Comparison of ENCODE assay signal across 17 cellular contexts in the genomic region with DNA sequence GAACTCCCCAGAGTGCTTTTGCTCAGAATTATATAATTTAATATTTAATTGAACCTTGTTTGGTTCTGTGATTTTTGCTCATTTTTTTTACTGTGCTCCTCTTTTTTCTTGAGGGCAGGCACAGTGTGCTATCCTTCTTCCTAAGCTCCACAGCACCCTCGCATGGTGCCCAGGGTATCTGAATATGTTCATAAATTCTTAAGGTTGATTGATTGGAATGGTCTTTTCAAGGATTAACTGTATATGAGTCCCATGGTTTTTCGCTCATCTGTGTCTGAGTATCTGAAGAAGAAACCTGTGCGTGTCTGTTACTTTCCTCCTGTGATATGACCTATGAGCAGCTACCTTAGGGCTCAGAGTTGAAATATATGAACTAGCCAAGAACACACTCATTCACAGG.
DNase-seq lines count a peak whose midpoint lies in the region; ATAC-seq and TF ChIP-seq lines count a peak whose summit lies in the region.
"Had no signal": no experiment of that assay in that cellular context is flagged by ENCODE, and none has a peak within 500 bp of the region (broad histone marks: within the 10 kb centered on the region; RNA-seq: fewer than 3 reads in every experiment).

No MANE protein-coding gene starts in this region.

- TF ChIP-seq CTCF in IMR-90 (conservative IDR thresholded peaks at IDR 0.05; ENCODE audit: low read depth, low read length): 0 out of 2 replicates have a peak, but pooled peaks have one; percentile 9
- no peak for TF ChIP-seq CTCF in fibroblast of pulmonary artery (IDR thresholded peaks at IDR 0.05; ENCODE audit: low read length, missing control alignments)

- TF ChIP-seq POLR2A in IMR-90 (IDR thresholded peaks at IDR 0.05; ENCODE audit: low read depth, low read length): no peak

- TF ChIP-seq RAD21 in IMR-90 (IDR thresholded peaks at IDR 0.05; ENCODE audit: low read length): no peak

- H3K27ac ChIP-seq in IMR-90 (ENCODE audit: insufficient read depth, low read length): no peak overlapping the region
- H3K27ac ChIP-seq: tibial artery had no signal

- no peaks in the 10 kb centered on the region for H3K9me1 ChIP-seq in IMR-90 (ENCODE audit: insufficient read depth, low read length)

- no peaks in the 10 kb centered on the region for H3K9me3 ChIP-seq in IMR-90 (ENCODE audit: control insufficient read depth, insufficient read depth, low read length)
- H3K9me3 ChIP-seq: tibial artery had no signal

- no peaks in the 10 kb centered on the region; the same call in 1 of the 2 replicates for H3K27me3 ChIP-seq in IMR-90 (ENCODE audit: control insufficient read depth, insufficient read depth, low read length)
- H3K27me3 ChIP-seq: tibial artery had no signal

- no peak overlapping the region for H3K4me2 ChIP-seq in IMR-90 (ENCODE audit: low read depth, low read length)

- no peak overlapping the region for H2BK15ac ChIP-seq in IMR-90 (ENCODE audit: low read depth, low read length)

- H4K91ac ChIP-seq in IMR-90 (ENCODE audit: insufficient read depth, low read depth, low read length): no peak overlapping the region

- no peak overlapping the region for H2BK120ac ChIP-seq in IMR-90 (ENCODE audit: low read depth, low read length)

- H4K20me1 ChIP-seq in IMR-90 (ENCODE audit: insufficient read depth, low read length): no peaks in the 10 kb centered on the region

- no peak overlapping the region for H3K56ac ChIP-seq in IMR-90 (ENCODE audit: extremely low read depth, insufficient read depth, low read length)

- no peak overlapping the region for H3K14ac ChIP-seq in IMR-90 (replicated peaks; ENCODE audit: low read depth, low read length)

- WGBS in IMR-90 (ENCODE audit: extremely low coverage in 2 of 2, insufficient read length in 1 of 2), 2 experiments: no CpG with 5 or more reads among the region's 3 CpGs

- no TSS peak for BruUV-seq in IMR-90 (replicated peaks; lab: Mats Ljungman, UMichigan)

- H3K18ac ChIP-seq in IMR-90 (ENCODE audit: low read depth, low read length): no peak overlapping the region

- no peaks in the 10 kb centered on the region for H3K79me1 ChIP-seq in IMR-90 (ENCODE audit: low read depth in 1 of 2, low read length in 2 of 2)

- intact Hi-C loops in IMR-90 (cut with micrococcal nuclease): no loop called here

- H4K5ac ChIP-seq in IMR-90 (ENCODE audit: low read depth, low read length): no peak overlapping the region

- ATAC-seq in IMR-90 (ENCODE audit: low read depth) (no peak), SK-N-SH treated with all-trans-retinoic acid at 6 μM for 48 hours (0 out of 3 replicates have a peak, but pooled peaks have one; percentile 47), GM21526 (IDR thresholded peaks at IDR 0.05; ENCODE audit: low FRiP score, unreplicated experiment) (no peak)
- no peak for ATAC-seq in activated CD4-positive, CD25-positive, alpha-beta regulatory T cell treated with anti-CD3 and anti-CD28 coated beads, Interleukin-2, amount 50 U/mL, for 24 hours
- ATAC-seq: CD8-positive, alpha-beta T cell had no signal

- H3K4me3 ChIP-seq in IMR-90 (ENCODE audit: insufficient read depth, low read depth, low read length): no peak overlapping the region
- H3K4me3 ChIP-seq in fibroblast of pulmonary artery (replicated peaks; ENCODE audit: low read depth, low read length): no peak overlapping the region
- H3K4me3 ChIP-seq: tibial artery had no signal

- H2AFZ ChIP-seq in IMR-90 (replicated peaks; ENCODE audit: low read length, poor library complexity): no peak overlapping the region

- DNase-seq in NCI-H82 (lab: John Stamatoyannopoulos, UW) (peak; percentile 55), NCI-H82 treated with DMSO at 0.1 percent for 48 hours (lab: John Stamatoyannopoulos, UW; ENCODE audit: unreplicated experiment) (no peak), IMR-90 (no peak), fibroblast of pulmonary artery (ENCODE audit: low read depth) (peak; percentile 10)
- no peak for DNase-seq in stimulated activated naive CD4-positive, alpha-beta T cell treated with Interleukin-2 at 50 U/mL for 16 hours (lab: John Stamatoyannopoulos, UW)
- DNase-seq: ACHN; activated CD4-positive, alpha-beta T cell treated with anti-CD3 and anti-CD28 coated beads for 1 hour; CD8-positive, alpha-beta T cell; HCEC 1CT; KG1; NCI-H1694; NCI-H2227 treated with DMSO at 0.1 percent for 48 hours; stimulated activated naive CD4-positive, alpha-beta T cell; tibial artery had no signal

- dilution Hi-C loops in IMR-90 (cut with HindIII; ENCODE audit: low sequenced_read_pairs, unreplicated experiment): no loop called here

- CTCF ChIA-PET in IMR-90 (lab: Yijun Ruan, JAX): interaction anchor here (0.5 to 1.5 kb wide), 2 partner anchors 9 to 909 kb away, joined by 3 to 7 read pairs; no protein-coding TSS in a partner anchor

- H2AK9ac ChIP-seq in IMR-90 (replicated peaks; ENCODE audit: low read depth, low read length, poor library complexity): no peak overlapping the region

- no peak overlapping the region for H3K23ac ChIP-seq in IMR-90 (ENCODE audit: low read depth, low read length)

- no peak overlapping the region for H4K8ac ChIP-seq in IMR-90 (ENCODE audit: low read depth in 2 of 2, low read length in 2 of 2)

- H3K36me3 ChIP-seq in IMR-90 (ENCODE audit: control insufficient read depth, insufficient read depth, low read length): no peaks in the 10 kb centered on the region
- H3K36me3 ChIP-seq: tibial artery had no signal

- POLR2A ChIA-PET in IMR-90 (lab: Charles Lee; ENCODE audit: unreplicated experiment): no interaction called here

- in situ Hi-C loops in IMR-90 (cut with MboI; ENCODE audit: low sequenced_read_pairs): loop anchor here (25.0 kb wide), 1 partner anchor 1189 kb away; no protein-coding TSS in a partner anchor

- no peak overlapping the region for H3K4ac ChIP-seq in IMR-90 (ENCODE audit: low read depth, low read length)

- H2BK20ac ChIP-seq in IMR-90 (ENCODE audit: low read depth, low read length): no peak overlapping the region

- H2AK5ac ChIP-seq in IMR-90 (ENCODE audit: low read depth, low read length): no peak overlapping the region

- H3K4me1 ChIP-seq in IMR-90 (ENCODE audit: control insufficient read depth, insufficient read depth, low read length): no peaks in the 10 kb centered on the region

- no peak overlapping the region for H3K9ac ChIP-seq in IMR-90 (ENCODE audit: low read depth, low read length)

- no peak overlapping the region for H2BK5ac ChIP-seq in IMR-90 (ENCODE audit: low read depth, low read length, poor library complexity, severe bottlenecking)

TF ChIP-seq in IMR-90, 13 proteins besides CTCF, POLR2A, EP300 and RAD21 (continues in another document):
- TF ChIP-seq, protein P1, sequence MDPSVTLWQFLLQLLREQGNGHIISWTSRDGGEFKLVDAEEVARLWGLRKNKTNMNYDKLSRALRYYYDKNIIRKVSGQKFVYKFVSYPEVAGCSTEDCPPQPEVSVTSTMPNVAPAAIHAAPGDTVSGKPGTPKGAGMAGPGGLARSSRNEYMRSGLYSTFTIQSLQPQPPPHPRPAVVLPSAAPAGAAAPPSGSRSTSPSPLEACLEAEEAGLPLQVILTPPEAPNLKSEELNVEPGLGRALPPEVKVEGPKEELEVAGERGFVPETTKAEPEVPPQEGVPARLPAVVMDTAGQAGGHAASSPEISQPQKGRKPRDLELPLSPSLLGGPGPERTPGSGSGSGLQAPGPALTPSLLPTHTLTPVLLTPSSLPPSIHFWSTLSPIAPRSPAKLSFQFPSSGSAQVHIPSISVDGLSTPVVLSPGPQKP (IDR thresholded peaks at IDR 0.05; ENCODE audit: borderline replicate concordance, low read depth, low read length): no peak
- TF ChIP-seq CHD1 (IDR thresholded peaks at IDR 0.05; ENCODE audit: low read depth, low read length) (no peak), FOS (IDR thresholded peaks at IDR 0.05; ENCODE audit: low read depth, low read length) (no peak), MXI1 (IDR thresholded peaks at IDR 0.05; ENCODE audit: borderline replicate concordance, low read depth, low read length) (no peak), RCOR1 (IDR thresholded peaks at IDR 0.05; ENCODE audit: insufficient replicate concordance, low read length) (no peak), BHLHE40 (IDR thresholded peaks at IDR 0.05; ENCODE audit: low read depth, low read length) (no peak), SMC3 (IDR thresholded peaks at IDR 0.05; ENCODE audit: low read depth, low read length) (no peak), MAZ (IDR thresholded peaks at IDR 0.05; ENCODE audit: borderline replicate concordance, low read depth, low read length) (no peak)

TF ChIP-seq in SK-N-SH treated with all-trans-retinoic acid at 6 μM for 48 hours, 23 proteins besides CTCF, POLR2A, EP300 and RAD21 (continues in another document):
- TF ChIP-seq TOX (CRISPR knock-in tag; IDR thresholded peaks at IDR 0.05; ENCODE audit: borderline replicate concordance) (no peak), ARNTL (CRISPR knock-in tag; IDR thresholded peaks at IDR 0.05; ENCODE audit: borderline replicate concordance, low read depth) (no peak), TCF4 (CRISPR knock-in tag; IDR thresholded peaks at IDR 0.05; ENCODE audit: borderline replicate concordance) (no peak)
- TF ChIP-seq, protein P2, sequence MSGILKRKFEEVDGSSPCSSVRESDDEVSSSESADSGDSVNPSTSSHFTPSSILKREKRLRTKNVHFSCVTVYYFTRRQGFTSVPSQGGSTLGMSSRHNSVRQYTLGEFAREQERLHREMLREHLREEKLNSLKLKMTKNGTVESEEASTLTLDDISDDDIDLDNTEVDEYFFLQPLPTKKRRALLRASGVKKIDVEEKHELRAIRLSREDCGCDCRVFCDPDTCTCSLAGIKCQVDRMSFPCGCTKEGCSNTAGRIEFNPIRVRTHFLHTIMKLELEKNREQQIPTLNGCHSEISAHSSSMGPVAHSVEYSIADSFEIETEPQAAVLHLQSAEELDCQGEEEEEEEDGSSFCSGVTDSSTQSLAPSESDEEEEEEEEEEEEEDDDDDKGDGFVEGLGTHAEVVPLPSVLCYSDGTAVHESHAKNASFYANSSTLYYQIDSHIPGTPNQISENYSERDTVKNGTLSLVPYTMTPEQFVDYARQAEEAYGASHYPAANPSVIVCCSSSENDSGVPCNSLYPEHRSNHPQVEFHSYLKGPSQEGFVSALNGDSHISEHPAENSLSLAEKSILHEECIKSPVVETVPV (CRISPR knock-in tag; IDR thresholded peaks at IDR 0.05): no peak
- TF ChIP-seq, protein P3, sequence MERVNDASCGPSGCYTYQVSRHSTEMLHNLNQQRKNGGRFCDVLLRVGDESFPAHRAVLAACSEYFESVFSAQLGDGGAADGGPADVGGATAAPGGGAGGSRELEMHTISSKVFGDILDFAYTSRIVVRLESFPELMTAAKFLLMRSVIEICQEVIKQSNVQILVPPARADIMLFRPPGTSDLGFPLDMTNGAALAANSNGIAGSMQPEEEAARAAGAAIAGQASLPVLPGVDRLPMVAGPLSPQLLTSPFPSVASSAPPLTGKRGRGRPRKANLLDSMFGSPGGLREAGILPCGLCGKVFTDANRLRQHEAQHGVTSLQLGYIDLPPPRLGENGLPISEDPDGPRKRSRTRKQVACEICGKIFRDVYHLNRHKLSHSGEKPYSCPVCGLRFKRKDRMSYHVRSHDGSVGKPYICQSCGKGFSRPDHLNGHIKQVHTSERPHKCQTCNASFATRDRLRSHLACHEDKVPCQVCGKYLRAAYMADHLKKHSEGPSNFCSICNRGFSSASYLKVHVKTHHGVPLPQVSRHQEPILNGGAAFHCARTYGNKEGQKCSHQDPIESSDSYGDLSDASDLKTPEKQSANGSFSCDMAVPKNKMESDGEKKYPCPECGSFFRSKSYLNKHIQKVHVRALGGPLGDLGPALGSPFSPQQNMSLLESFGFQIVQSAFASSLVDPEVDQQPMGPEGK (CRISPR knock-in tag; IDR thresholded peaks at IDR 0.05; ENCODE audit: borderline replicate concordance): no peak

Comparison
In these comparisons a context has a peak if more than half of its experiments do, and no peak if none do; other contexts are left out.
1. DNase-seq: peak in NCI-H82 (single experiment) and fibroblast of pulmonary artery (single experiment); none in NCI-H82 treated with DMSO at 0.1 percent for 48 hours (single experiment), IMR-90 (single experiment) and stimulated activated naive CD4-positive, alpha-beta T cell treated with Interleukin-2 at 50 U/mL for 16 hours (single experiment).